26 cellular contexts compared by ENCODE assay signal in the genomic region with DNA sequence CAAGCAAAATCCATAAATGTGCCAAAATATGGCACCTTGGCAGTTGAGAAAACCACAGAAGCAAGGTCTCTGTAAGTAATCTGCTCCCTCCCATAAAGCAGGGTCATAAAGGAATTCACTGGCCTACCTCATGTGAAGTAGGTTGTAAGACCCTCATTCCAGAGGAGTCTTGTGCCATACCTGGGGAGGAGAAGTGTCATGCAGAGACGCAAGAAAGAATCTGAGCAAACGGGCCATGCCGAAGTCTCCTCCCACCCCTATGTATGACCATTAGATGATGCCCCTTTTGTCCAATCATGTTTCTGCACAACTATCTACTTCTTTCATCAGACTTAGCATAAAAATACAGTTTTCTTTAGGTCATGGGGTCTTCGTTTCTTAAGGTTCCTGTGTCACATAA. TPM values are rescaled to one million over a fixed set of nuclear protein-coding genes. Genes with fewer than 3 reads are reported as not detected.
A peak's percentile ranks its signal among the peaks of the same experiment; 100 is the strongest.
DNase-seq lines count a peak whose midpoint lies in the region; ATAC-seq and TF ChIP-seq lines count a peak whose summit lies in the region.
"Had no signal": no experiment of that assay in that cellular context is flagged by ENCODE, and none has a peak within 500 bp of the region (broad histone marks: within the 10 kb centered on the region; RNA-seq: fewer than 3 reads in every experiment).

No MANE protein-coding gene starts in this region.

- H3K4me1 ChIP-seq in sigmoid colon, result peaks cover 0 to 9% (median 2%) of the 10 kb centered on the region in 4 donors
- H3K4me1 ChIP-seq: right atrium auricular region, testis had no signal

- H3K27me3 ChIP-seq in sigmoid colon, result no peaks in the 10 kb centered on the region
- H3K27me3 ChIP-seq: cardiac muscle cell, right atrium auricular region, SJSA1, testis had no signal

- TF ChIP-seq CTCF in sigmoid colon (IDR thresholded peaks at IDR 0.05), result no peak

- H3K27ac Mint-ChIP-seq in activated naive CD8-positive, alpha-beta T cell treated with anti-CD3 and anti-CD28 coated beads for 36 hours, result no peak overlapping the region

- intact Hi-C loops in sigmoid colon (cut with DNase I), result loop anchor here (2.0 to 5.0 kb wide), 2 partner anchors 42 to 89 kb away; no protein-coding TSS in a partner anchor

- DNase-seq in activated T-cell treated with anti-CD3 and anti-CD28 coated beads, Interleukin-2, amount 50 U/mL, for 4 hours, result no peak
- no peak for DNase-seq in activated T-cell treated with anti-CD3 and anti-CD28 coated beads, Interleukin-2, amount 50 U/mL, for 1 hour
- DNase-seq in activated naive CD8-positive, alpha-beta T cell treated with anti-CD3 and anti-CD28 coated beads for 36 hours, result no peak
- peak; percentile 30 for DNase-seq in sigmoid colon
- DNase-seq in Ammon's horn (ENCODE audit: low spot score), result no peak
- DNase-seq: ACHN; activated gamma-delta T cell treated with Interleukin-2 at 50 U/mL for 16 hours; activated T-cell treated with anti-CD3 and anti-CD28 coated beads for 4 hours; HFFc6; left ventricle myocardium superior; naive thymus-derived CD8-positive, alpha-beta T cell; NCI-H146; NCI-H510A; stimulated activated CD4-positive, alpha-beta T cell treated with anti-CD3 and anti-CD28 coated beads, Interleukin-4, amount 100 ng/mL, for 1 hour; T-helper 17 cell; testis had no signal

- H3K27ac ChIP-seq in KOPT-K1 (ENCODE audit: low read depth, low read length, poor library complexity, severe bottlenecking), result peak overlapping the region; percentile 93
- H3K27ac ChIP-seq in sigmoid colon, result no peak overlapping the region
- H3K27ac ChIP-seq: cardiac muscle cell, parathyroid adenoma, SJSA1 had no signal

- peaks cover 15% of the 10 kb centered on the region for H3K4me1 Mint-ChIP-seq in activated T-cell treated with anti-CD3 and anti-CD28 coated beads, Interleukin-2, amount 50 U/mL, for 4 hours (ENCODE audit: low read depth)
- H3K4me1 Mint-ChIP-seq in activated naive CD8-positive, alpha-beta T cell treated with anti-CD3 and anti-CD28 coated beads for 36 hours, result peaks cover 14% of the 10 kb centered on the region

- no peak for TF ChIP-seq POLR2A in sigmoid colon (IDR thresholded peaks at IDR 0.05)

- no peaks in the 10 kb centered on the region for H3K9me3 Mint-ChIP-seq in activated T-cell treated with anti-CD3 and anti-CD28 coated beads, Interleukin-2, amount 50 U/mL, for 4 hours
- no peaks in the 10 kb centered on the region for H3K9me3 Mint-ChIP-seq in activated naive CD8-positive, alpha-beta T cell treated with anti-CD3 and anti-CD28 coated beads for 36 hours
- H3K9me3 Mint-ChIP-seq: HFFc6; IgD-negative memory B cell; mesothelial cell of epicardium; naive thymus-derived CD8-positive, alpha-beta T cell; stimulated activated memory B cell treated with anti-CD40 and anti-IgM and Interleukin-4, amounts not matched to agents 10 μg/mL and 1 μg/mL and 100 μg/mL, for 72 hours had no signal

- H3K36me3 ChIP-seq in KOPT-K1 (ENCODE audit: insufficient read depth, low read length) (no peaks in the 10 kb centered on the region), sigmoid colon (no peaks in the 10 kb centered on the region)
- H3K36me3 ChIP-seq: cardiac muscle cell, right atrium auricular region, SJSA1 had no signal

- no peaks in the 10 kb centered on the region for H3K9me3 ChIP-seq in KOPT-K1 (ENCODE audit: insufficient read depth, low read length, poor library complexity, severe bottlenecking)
- no peaks in the 10 kb centered on the region for H3K9me3 ChIP-seq in sigmoid colon
- H3K9me3 ChIP-seq: right atrium auricular region, SJSA1, testis had no signal

- no peaks in the 10 kb centered on the region for H3K27me3 Mint-ChIP-seq in activated T-cell treated with anti-CD3 and anti-CD28 coated beads, Interleukin-2, amount 50 U/mL, for 4 hours (ENCODE audit: low read depth)
- H3K27me3 Mint-ChIP-seq in activated naive CD8-positive, alpha-beta T cell treated with anti-CD3 and anti-CD28 coated beads for 36 hours, result no peaks in the 10 kb centered on the region
- H3K27me3 Mint-ChIP-seq: naive thymus-derived CD8-positive, alpha-beta T cell; stimulated activated memory B cell treated with anti-CD40 and anti-IgM and Interleukin-4, amounts not matched to agents 10 μg/mL and 1 μg/mL and 100 μg/mL, for 72 hours; T-helper 17 cell had no signal

- 94 to 95% methylated on average over 4 of the region's 4 CpGs for WGBS in sigmoid colon, 2 donors

- ATAC-seq in activated T-cell treated with anti-CD3 and anti-CD28 coated beads, Interleukin-2, amount 50 U/mL, for 4 hours, result no peak
- no peak for ATAC-seq in activated CD4-positive, CD25-positive, alpha-beta regulatory T cell treated with anti-CD3 and anti-CD28 coated beads, Interleukin-2, amount 50 U/mL, for 24 hours
- no peak for ATAC-seq in HG03280 (IDR thresholded peaks at IDR 0.05; ENCODE audit: unreplicated experiment)
- ATAC-seq: left ventricle myocardium superior; naive thymus-derived CD8-positive, alpha-beta T cell; stimulated activated memory B cell treated with anti-CD40 and anti-IgM and Interleukin-4, amounts not matched to agents 10 μg/mL and 1 μg/mL and 100 μg/mL, for 72 hours; T-helper 17 cell had no signal

- TF ChIP-seq EP300 in sigmoid colon (IDR thresholded peaks at IDR 0.05), result no peak

- H3K4me3 ChIP-seq in sigmoid colon, result no peak overlapping the region

- H3K36me3 Mint-ChIP-seq in activated T-cell treated with anti-CD3 and anti-CD28 coated beads, Interleukin-2, amount 50 U/mL, for 4 hours (ENCODE audit: insufficient read depth), result no peaks in the 10 kb centered on the region
- H3K36me3 Mint-ChIP-seq in activated naive CD8-positive, alpha-beta T cell treated with anti-CD3 and anti-CD28 coated beads for 36 hours, result peaks cover 6% of the 10 kb centered on the region
- H3K36me3 Mint-ChIP-seq: IgD-negative memory B cell; mesothelial cell of epicardium; naive thymus-derived CD8-positive, alpha-beta T cell; stimulated activated memory B cell treated with anti-CD40 and anti-IgM and Interleukin-4, amounts not matched to agents 10 μg/mL and 1 μg/mL and 100 μg/mL, for 72 hours had no signal

- H3K4me3 Mint-ChIP-seq in activated T-cell treated with anti-CD3 and anti-CD28 coated beads, Interleukin-2, amount 50 U/mL, for 4 hours, result peak overlapping the region; percentile 21
- H3K4me3 Mint-ChIP-seq in activated naive CD8-positive, alpha-beta T cell treated with anti-CD3 and anti-CD28 coated beads for 36 hours, result peak overlapping the region; percentile 29

RNA-seq across cellular contexts. Expression of a gene that starts 14.6 kb away (rescaled TPM):
- under 1 TPM in 1 of 3 donors, not detected in 2; 0.08 TPM for total RNA-seq in activated T-cell treated with anti-CD3 and anti-CD28 coated beads, Interleukin-2, amount 50 U/mL, for 4 hours
- not detected for total RNA-seq in activated naive CD8-positive, alpha-beta T cell treated with anti-CD3 and anti-CD28 coated beads for 36 hours
- total RNA-seq in sigmoid colon, result under 1 TPM in 3 of 4 donors, not detected in 1; 0.14 to 0.36 (median 0.16) TPM
- polyA plus RNA-seq in sigmoid colon, result under 1 TPM in 2 of 3 donors, not detected in 1; 0.23 to 0.28 TPM
- total RNA-seq: HFFc6, left ventricle myocardium superior had no signal
- polyA plus RNA-seq: cardiac muscle cell had no signal

RNA-seq across cellular contexts. Expression of a gene that starts 51.3 kb away (rescaled TPM):
- 1,000 to 10,000 TPM; 1,928 to 2,267 (median 2,014) TPM for total RNA-seq in activated T-cell treated with anti-CD3 and anti-CD28 coated beads, Interleukin-2, amount 50 U/mL, for 4 hours
- 1,000 to 10,000 TPM; 2,049 to 2,118 TPM for total RNA-seq in activated naive CD8-positive, alpha-beta T cell treated with anti-CD3 and anti-CD28 coated beads for 36 hours
- 100 to 1,000 TPM; 100 to 227 (median 126) TPM for total RNA-seq in sigmoid colon
- 100 to 1,000 TPM in 2 of 3 donors, 10 to 100 TPM in 1; 82.1 to 273 (median 112) TPM for polyA plus RNA-seq in sigmoid colon

Comparison
In these comparisons a context has a peak if more than half of its experiments do, and no peak if none do; other contexts are left out.
1. RNA of a gene that starts 51.3 kb away (total RNA-seq): 2,049 to 2,118 TPM in activated naive CD8-positive, alpha-beta T cell treated with anti-CD3 and anti-CD28 coated beads for 36 hours and 1,928 to 2,267 TPM in activated T-cell treated with anti-CD3 and anti-CD28 coated beads, Interleukin-2, amount 50 U/mL, for 4 hours; 100 to 227 TPM in sigmoid colon; every median in the first group is over 4 times any median in the second.